In genomic region chr1:30852026-30852425, GRCh38 we compare ENCODE assay signal across 13 cellular contexts. TPM values are rescaled to one million over a fixed set of nuclear protein-coding genes. Genes with fewer than 3 reads are reported as not detected.
DNase-seq lines count a peak whose midpoint lies in the region; ATAC-seq, FAIRE-seq and TF ChIP-seq lines count a peak whose summit lies in the region.
"Had no signal": no experiment of that assay in that cellular context is flagged by ENCODE, and none has a peak within 500 bp of the region (broad histone marks: within the 10 kb centered on the region; RNA-seq: fewer than 3 reads in every experiment).

No MANE protein-coding gene starts in this region.

- in situ Hi-C loops in HepG2 (cut with HindIII; ENCODE audit: extremely low pct_ligation_motif_present, low pct_unique_long_range_greater_than_20kb), result no loop called here

- H3K27me3 ChIP-seq in liver (ENCODE audit: control insufficient read depth in 4 of 4, insufficient read depth in 4 of 4, low read length in 3 of 4) (no peaks in the 10 kb centered on the region), HepG2 (ENCODE audit: control insufficient read depth in 1 of 2, insufficient read depth in 2 of 2, low read length in 2 of 2) (peaks cover 0 to 2% of the 10 kb centered on the region in 2 experiments; a peak in 2 of 5 replicates)
- H3K27me3 ChIP-seq: vagina had no signal

- no peak overlapping the region for H3K9ac ChIP-seq in liver (ENCODE audit: low read depth in 1 of 2, low read length in 2 of 2)
- no peak overlapping the region for H3K9ac ChIP-seq in HepG2 (ENCODE audit: insufficient read depth, low read depth, low read length)

- H3K36me3 ChIP-seq in liver (ENCODE audit: control insufficient read depth in 4 of 4, insufficient read depth in 3 of 4, low read depth in 1 of 4, low read length in 3 of 4) (no peaks in the 10 kb centered on the region), HepG2 (replicated peaks in 1 of 2; ENCODE audit: control insufficient read depth in 1 of 2, insufficient read depth in 2 of 2, low read length in 2 of 2) (no peaks in the 10 kb centered on the region)
- H3K36me3 ChIP-seq: vagina had no signal

- ATAC-seq in HepG2 (no peak), GM19328 (IDR thresholded peaks at IDR 0.05; ENCODE audit: unreplicated experiment) (no peak), GM18861 (IDR thresholded peaks at IDR 0.05; ENCODE audit: unreplicated experiment) (no peak)

- H3K4me1 ChIP-seq in liver (ENCODE audit: control insufficient read depth in 4 of 4, insufficient read depth in 4 of 4, low read length in 3 of 4) (peaks cover 0 to 10% (median 5%) of the 10 kb centered on the region in 4 donors), HepG2 (ENCODE audit: insufficient read depth, low read length) (peaks cover 26% of the 10 kb centered on the region)
- H3K4me1 ChIP-seq: vagina had no signal

- H2AFZ ChIP-seq in HepG2 (ENCODE audit: low read length), result no peak overlapping the region

- BruUV-seq in HepG2 (replicated peaks; lab: Mats Ljungman, UMichigan), result no TSS peak

- TF ChIP-seq POLR2A in HepG2 (IDR thresholded peaks at IDR 0.05; ENCODE audit: insufficient read depth in 1 of 2, low read depth in 2 of 2, low read length in 2 of 2), result no peak

- H3K27ac ChIP-seq in liver (ENCODE audit: low read depth in 1 of 2, low read length in 2 of 2) (peak overlapping the region; percentile 46 to 62), HepG2 (ENCODE audit: extremely low read length, insufficient read depth, low read length) (no peak overlapping the region)
- H3K27ac ChIP-seq: vagina had no signal

- no peak for DNase-seq in HepG2 (ENCODE audit: low spot score)
- DNase-seq in fibroblast of villous mesenchyme (ENCODE audit: low read depth), result peak; percentile 39
- DNase-seq in mucosa of gallbladder (ENCODE audit: low spot score), result peak; percentile 82
- DNase-seq in stimulated activated CD4-positive, alpha-beta T cell treated with anti-CD3 and anti-CD28 coated beads, Interleukin-4, amount 100 ng/mL, for 24 hours, result no peak
- DNase-seq in activated effector memory CD4-positive, alpha-beta T cell treated with Interleukin-2 at 50 U/mL for 16 hours, result no peak
- DNase-seq: GDM1, H9, posterior cingulate gyrus had no signal

- H3K9me3 ChIP-seq in liver (ENCODE audit: control insufficient read depth in 4 of 4, low read length in 3 of 4) (no peaks in the 10 kb centered on the region), HepG2 (ENCODE audit: low read length) (no peaks in the 10 kb centered on the region)
- H3K9me3 ChIP-seq: vagina had no signal

- TF ChIP-seq EP300 in HepG2 (IDR thresholded peaks at IDR 0.05; ENCODE audit: low read depth in 2 of 2, low read length in 2 of 2), result no peak
- TF ChIP-seq EP300 in HepG2 (CRISPR knock-in tag; IDR thresholded peaks at IDR 0.05; ENCODE audit: borderline replicate concordance), result no peak

- POLR2A ChIA-PET in HepG2 (lab: Yijun Ruan, JAX), result no interaction called here

- H4K20me1 ChIP-seq in HepG2 (ENCODE audit: insufficient read depth, low read length), result no peaks in the 10 kb centered on the region

- no peaks in the 10 kb centered on the region for H3K79me2 ChIP-seq in HepG2 (ENCODE audit: insufficient read depth, low read length)

- H3K4me3 ChIP-seq in liver (ENCODE audit: low read depth in 1 of 3, low read length in 3 of 3), result no peak overlapping the region
- H3K4me3 ChIP-seq in HepG2 (replicated peaks in 1 of 3; ENCODE audit: insufficient read depth in 1 of 3, low read depth in 2 of 3, low read length in 3 of 3), result no peak overlapping the region
- no peak overlapping the region for H3K4me3 ChIP-seq in fibroblast of villous mesenchyme (ENCODE audit: low read depth, low read length)
- H3K4me3 ChIP-seq: vagina had no signal

- no peak for FAIRE-seq in HepG2 (lab: Jason Lieb, UNC)
- FAIRE-seq: islet of Langerhans had no signal

- H3K4me2 ChIP-seq in HepG2 (ENCODE audit: low read depth, low read length), result no peak overlapping the region

- intact Hi-C loops in HepG2 (cut with micrococcal nuclease; ENCODE audit: unreplicated experiment), result no loop called here

- TF ChIP-seq RAD21 in liver (IDR thresholded peaks at IDR 0.05) (peak; percentile 4 to 32), HepG2 (CRISPR knock-in tag; IDR thresholded peaks at IDR 0.05) (no peak)

- 20% methylated on average over 5 of the region's 5 CpGs for WGBS in liver
- 0% methylated on average over 2 of the region's 5 CpGs for WGBS in HepG2 (ENCODE audit: low lambda C conversion rate)

- CTCF ChIA-PET in HepG2 (lab: Yijun Ruan, JAX; ENCODE audit: low intra/inter-chr PET ratio, low total read pairs), result no interaction called here

- TF ChIP-seq CTCF in liver (IDR thresholded peaks at IDR 0.05; ENCODE audit: low read depth, low read length, missing input control) (no peak), HepG2 (CRISPR knock-in tag; IDR thresholded peaks at IDR 0.05) (no peak), fibroblast of villous mesenchyme (IDR thresholded peaks at IDR 0.05; ENCODE audit: insufficient read depth, low read depth, low read length) (no peak)

TF ChIP-seq in liver, 16 proteins besides CTCF, POLR2A, EP300 and RAD21 (continues in another document):
- peak; percentile 37 for TF ChIP-seq YY1 (IDR thresholded peaks at IDR 0.05)
- TF ChIP-seq MAX (IDR thresholded peaks at IDR 0.05), result peak; percentile 12
- TF ChIP-seq HNF4A (conservative IDR thresholded peaks at IDR 0.05), result no peak
- peak; percentile 58 for TF ChIP-seq SP1 (IDR thresholded peaks at IDR 0.05)

TF ChIP-seq in HepG2, 621 proteins besides CTCF, POLR2A, EP300 and RAD21 (continues in another document):
- no peak for TF ChIP-seq MBNL3 (CRISPR knock-in tag; conservative IDR thresholded peaks at IDR 0.05)
- TF ChIP-seq CC2D1A (CRISPR knock-in tag; IDR thresholded peaks at IDR 0.05), result no peak
- TF ChIP-seq ZNF720 (CRISPR knock-in tag; IDR thresholded peaks at IDR 0.05), result no peak
- TF ChIP-seq TBL1XR1 (IDR thresholded peaks at IDR 0.05; ENCODE audit: borderline replicate concordance, low read length, partially characterized antibody), result no peak
- TF ChIP-seq ZNF598 (CRISPR knock-in tag; IDR thresholded peaks at IDR 0.05; ENCODE audit: borderline replicate concordance), result no peak
- no peak for TF ChIP-seq FLYWCH1 (CRISPR knock-in tag; IDR thresholded peaks at IDR 0.05)

RNA-seq across cellular contexts. Expression of gene SDC3, which starts 56.5 kb away (rescaled TPM):
- total RNA-seq in liver, result 10 to 100 TPM; 14.0 to 27.5 TPM
- polyA plus RNA-seq in liver, result 10 to 100 TPM in 1 of 2 donors, 1 to 10 TPM in 1; 3.3 to 19.2 TPM
- total RNA-seq in HepG2 (2016; rRNA removed; fragmentation: Illumina TruSeq; extraction: Trizol), result 0.18 and 0.49 TPM in 2 replicates
- total RNA-seq in HepG2 (2016; cell fraction: cytosol; rRNA removed; fragmentation: Illumina TruSeq; extraction: Trizol; ENCODE audit: low read depth), result 0.10 and 0.26 TPM in 2 replicates
- total RNA-seq in HepG2 (2016; cell fraction: insoluble cytoplasmic fraction; rRNA removed; fragmentation: Illumina TruSeq; extraction: Trizol), result 0.25 and 0.61 TPM in 2 replicates
- 0.24 and 0.40 TPM in 2 replicates for total RNA-seq in HepG2 (2016; cell fraction: membrane; rRNA removed; fragmentation: Illumina TruSeq; extraction: Trizol)
- 0.47 and 0.78 TPM in 2 replicates for total RNA-seq in HepG2 (2016; cell fraction: nucleus; rRNA removed; fragmentation: Illumina TruSeq; extraction: Trizol)
- polyA plus RNA-seq in HepG2 (2011; rRNA removed), result 0.84 and 0.85 TPM in 2 replicates
- polyA plus RNA-seq in HepG2 (2011; cell fraction: cytosol; rRNA removed), result 0.64 and 0.74 TPM in 2 replicates
- 1.3 and 1.4 TPM in 2 replicates for polyA plus RNA-seq in HepG2 (2011; cell fraction: nucleus; rRNA removed)
- 0.98 and 2.3 TPM in 2 replicates for polyA plus RNA-seq in HepG2 (2012)
- 0.11 and 0.24 TPM in 2 replicates for polyA plus RNA-seq in HepG2 (2016; cell fraction: cytosol; fragmentation: Illumina TruSeq; extraction: Trizol; ENCODE audit: low read depth)
- 0.69 and 0.96 TPM in 2 replicates for polyA plus RNA-seq in HepG2 (2016; cell fraction: insoluble cytoplasmic fraction; fragmentation: Illumina TruSeq; extraction: Trizol; ENCODE audit: low read depth)
- 0.35 and 0.79 TPM in 2 replicates for polyA plus RNA-seq in HepG2 (2016; cell fraction: membrane; fragmentation: Illumina TruSeq; extraction: Trizol; ENCODE audit: low read depth)
- polyA plus RNA-seq in HepG2 (2016; cell fraction: nucleus; fragmentation: Illumina TruSeq; extraction: Trizol; ENCODE audit: insufficient read depth, low read depth), result 1.5 and 1.7 TPM in 2 replicates
- polyA minus RNA-seq in HepG2 (2011; rRNA and poly(A)+ RNA removed; ENCODE audit: low replicate concordance), result 1.8 and 6.1 TPM in 2 replicates
- 0.89 and 2.0 TPM in 2 replicates for polyA minus RNA-seq in HepG2 (2011; cell fraction: cytosol; rRNA and poly(A)+ RNA removed)
- polyA minus RNA-seq in HepG2 (2011; cell fraction: nucleus; rRNA and poly(A)+ RNA removed), result 0.37 and 0.77 TPM in 2 replicates
- 16.8 and 32.5 TPM in 2 replicates for total RNA-seq in fibroblast of villous mesenchyme
- 128 TPM for total RNA-seq in mucosa of gallbladder

Comparison
In these comparisons a context has a peak if more than half of its experiments do, and no peak if none do; other contexts are left out.
1. RNA of gene SDC3, which starts 56.5 kb away (total RNA-seq): 128 TPM in mucosa of gallbladder (single experiment), 14.0 to 27.5 TPM in liver and 16.8 to 32.5 TPM in fibroblast of villous mesenchyme; 0.10 to 0.78 TPM in HepG2; every median in the first group is over 4 times any median in the second.
2. DNase-seq: peak in fibroblast of villous mesenchyme (single experiment) and mucosa of gallbladder (single experiment); none in HepG2 (single experiment), stimulated activated CD4-positive, alpha-beta T cell treated with anti-CD3 and anti-CD28 coated beads, Interleukin-4, amount 100 ng/mL, for 24 hours (single experiment) and activated effector memory CD4-positive, alpha-beta T cell treated with Interleukin-2 at 50 U/mL for 16 hours (single experiment).